In the genomic region with DNA sequence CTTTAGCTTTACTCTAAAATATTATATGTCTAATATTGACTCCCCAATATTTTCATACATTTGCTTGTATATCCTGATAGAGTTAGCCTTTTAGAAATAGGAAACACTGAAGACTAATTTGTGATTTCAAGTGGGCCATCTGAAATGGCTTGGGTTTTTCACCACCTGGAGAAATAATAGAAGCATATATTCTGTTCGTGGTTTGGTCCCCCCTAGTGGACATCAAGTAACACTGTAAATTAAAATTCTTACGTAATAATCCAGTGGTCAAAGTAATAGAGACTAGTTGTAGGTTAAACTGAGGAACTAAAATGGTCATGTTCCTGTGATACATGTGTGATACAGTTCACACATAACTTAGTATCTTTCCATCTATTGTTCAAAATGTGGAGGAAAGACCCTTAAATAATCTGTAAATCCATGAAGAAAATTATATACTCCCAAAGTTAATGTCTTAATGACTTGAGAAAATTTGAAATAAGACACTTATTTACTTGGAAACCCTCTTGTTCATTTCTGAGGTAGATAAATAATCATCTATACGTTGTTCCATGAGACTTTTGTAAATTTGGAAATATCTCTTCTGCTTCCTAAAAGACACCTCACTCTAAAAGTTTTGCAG, we compare ENCODE assay signal across 8 cellular contexts.
DNase-seq lines count a peak whose midpoint lies in the region; ATAC-seq and TF ChIP-seq lines count a peak whose summit lies in the region.

No MANE protein-coding gene starts in this region.

- H3K4me3 Mint-ChIP-seq in WTC11 = no peak overlapping the region

- no peaks in the 10 kb centered on the region for H3K9me3 Mint-ChIP-seq in WTC11

- TF ChIP-seq EP300 in Ishikawa (IDR thresholded peaks at IDR 0.05; ENCODE audit: borderline replicate concordance) = no peak

- H3K36me3 ChIP-seq in left lung = no peaks in the 10 kb centered on the region

- H3K4me3 ChIP-seq in left lung = no peak overlapping the region

- DNase-seq in Daoy (ENCODE audit: low read depth) (peak; percentile 10), WTC11 (ENCODE audit: low spot score) (no peak), left lung (no peak), HuH-7.5 (ENCODE audit: low spot score) (no peak), posterior vena cava (ENCODE audit: low spot score) (no peak)
- DNase-seq in stimulated activated CD4-positive, alpha-beta T cell treated with anti-CD3 and anti-CD28 coated beads, Interleukin-1b, Interleukin-23, amount 100 ng/mL, for 48 hours = no peak

- H3K4me1 Mint-ChIP-seq in WTC11 = peaks cover 5% of the 10 kb centered on the region; the same call in 1 of the 2 replicates

- no peaks in the 10 kb centered on the region for H3K9me3 ChIP-seq in left lung

- peaks cover 0 to 8% of the 10 kb centered on the region in 2 donors for H3K27me3 ChIP-seq in left lung

- CTCF ChIA-PET in WTC11 (lab: Charles Lee) = interaction anchor here (1.4 kb wide), 1 partner anchor 301 kb away, joined by 4 read pairs; no protein-coding TSS in a partner anchor

- no peak overlapping the region for H3K27ac Mint-ChIP-seq in WTC11

- no peaks in the 10 kb centered on the region for H3K36me3 Mint-ChIP-seq in WTC11

- intact Hi-C loops in left lung (cut with DNase I) (loop anchor here in 1 of 2 donors (10.0 kb wide), 1 partner anchor 333 kb away; no protein-coding TSS in a partner anchor), posterior vena cava (cut with DNase I) (loop anchor here in 1 of 2 donors (5.0 kb wide), 1 partner anchor 869 kb away; no protein-coding TSS in a partner anchor)

- no peaks in the 10 kb centered on the region for H3K4me1 ChIP-seq in left lung

- TF ChIP-seq CTCF in WTC11 (IDR thresholded peaks at IDR 0.05) (peak; percentile 47), left lung (IDR thresholded peaks at IDR 0.05) (peak in 1 of 2 donors; percentile 68)

- H3K27me3 Mint-ChIP-seq in WTC11 (ENCODE audit: low read depth) = no peaks in the 10 kb centered on the region; the same call in 1 of the 2 replicates

- ATAC-seq in GM21381 (IDR thresholded peaks at IDR 0.05; ENCODE audit: unreplicated experiment) = peak; percentile 72
- peak; percentile 61 for ATAC-seq in WTC11
- peak; percentile 71 for ATAC-seq in left lung

- H3K27ac ChIP-seq in left lung = no peak overlapping the region

- POLR2A ChIA-PET in WTC11 (lab: Charles Lee) = no interaction called here

- peak; percentile 58 for TF ChIP-seq RAD21 in Ishikawa (IDR thresholded peaks at IDR 0.05; ENCODE audit: low read depth)

TF ChIP-seq in Ishikawa, 13 proteins besides CTCF, POLR2A, EP300 and RAD21:
- TF ChIP-seq EGR1 (IDR thresholded peaks at IDR 0.05) (no peak), CEBPB (IDR thresholded peaks at IDR 0.05) (peak; percentile 85), TEAD4 (IDR thresholded peaks at IDR 0.05) (no peak), ZBTB7A (IDR thresholded peaks at IDR 0.05; ENCODE audit: low read depth) (no peak)
- TF ChIP-seq, protein P1, sequence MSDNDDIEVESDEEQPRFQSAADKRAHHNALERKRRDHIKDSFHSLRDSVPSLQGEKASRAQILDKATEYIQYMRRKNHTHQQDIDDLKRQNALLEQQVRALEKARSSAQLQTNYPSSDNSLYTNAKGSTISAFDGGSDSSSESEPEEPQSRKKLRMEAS (IDR thresholded peaks at IDR 0.05) = no peak
- TF ChIP-seq, protein P2, sequence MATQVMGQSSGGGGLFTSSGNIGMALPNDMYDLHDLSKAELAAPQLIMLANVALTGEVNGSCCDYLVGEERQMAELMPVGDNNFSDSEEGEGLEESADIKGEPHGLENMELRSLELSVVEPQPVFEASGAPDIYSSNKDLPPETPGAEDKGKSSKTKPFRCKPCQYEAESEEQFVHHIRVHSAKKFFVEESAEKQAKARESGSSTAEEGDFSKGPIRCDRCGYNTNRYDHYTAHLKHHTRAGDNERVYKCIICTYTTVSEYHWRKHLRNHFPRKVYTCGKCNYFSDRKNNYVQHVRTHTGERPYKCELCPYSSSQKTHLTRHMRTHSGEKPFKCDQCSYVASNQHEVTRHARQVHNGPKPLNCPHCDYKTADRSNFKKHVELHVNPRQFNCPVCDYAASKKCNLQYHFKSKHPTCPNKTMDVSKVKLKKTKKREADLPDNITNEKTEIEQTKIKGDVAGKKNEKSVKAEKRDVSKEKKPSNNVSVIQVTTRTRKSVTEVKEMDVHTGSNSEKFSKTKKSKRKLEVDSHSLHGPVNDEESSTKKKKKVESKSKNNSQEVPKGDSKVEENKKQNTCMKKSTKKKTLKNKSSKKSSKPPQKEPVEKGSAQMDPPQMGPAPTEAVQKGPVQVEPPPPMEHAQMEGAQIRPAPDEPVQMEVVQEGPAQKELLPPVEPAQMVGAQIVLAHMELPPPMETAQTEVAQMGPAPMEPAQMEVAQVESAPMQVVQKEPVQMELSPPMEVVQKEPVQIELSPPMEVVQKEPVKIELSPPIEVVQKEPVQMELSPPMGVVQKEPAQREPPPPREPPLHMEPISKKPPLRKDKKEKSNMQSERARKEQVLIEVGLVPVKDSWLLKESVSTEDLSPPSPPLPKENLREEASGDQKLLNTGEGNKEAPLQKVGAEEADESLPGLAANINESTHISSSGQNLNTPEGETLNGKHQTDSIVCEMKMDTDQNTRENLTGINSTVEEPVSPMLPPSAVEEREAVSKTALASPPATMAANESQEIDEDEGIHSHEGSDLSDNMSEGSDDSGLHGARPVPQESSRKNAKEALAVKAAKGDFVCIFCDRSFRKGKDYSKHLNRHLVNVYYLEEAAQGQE (IDR thresholded peaks at IDR 0.05; ENCODE audit: low read depth) = no peak
- TF ChIP-seq, protein P3, sequence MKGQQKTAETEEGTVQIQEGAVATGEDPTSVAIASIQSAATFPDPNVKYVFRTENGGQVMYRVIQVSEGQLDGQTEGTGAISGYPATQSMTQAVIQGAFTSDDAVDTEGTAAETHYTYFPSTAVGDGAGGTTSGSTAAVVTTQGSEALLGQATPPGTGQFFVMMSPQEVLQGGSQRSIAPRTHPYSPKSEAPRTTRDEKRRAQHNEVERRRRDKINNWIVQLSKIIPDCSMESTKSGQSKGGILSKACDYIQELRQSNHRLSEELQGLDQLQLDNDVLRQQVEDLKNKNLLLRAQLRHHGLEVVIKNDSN (IDR thresholded peaks at IDR 0.05) = no peak

TF ChIP-seq in WTC11, 78 proteins besides CTCF, POLR2A, EP300 and RAD21 (continues in another document):
- TF ChIP-seq JUN (CRISPR knock-in tag; IDR thresholded peaks at IDR 0.05) (no peak), SP1 (CRISPR knock-in tag; conservative IDR thresholded peaks at IDR 0.05) (no peak), SMAD4 (CRISPR knock-in tag; IDR thresholded peaks at IDR 0.05) (no peak)
- TF ChIP-seq, protein P4, sequence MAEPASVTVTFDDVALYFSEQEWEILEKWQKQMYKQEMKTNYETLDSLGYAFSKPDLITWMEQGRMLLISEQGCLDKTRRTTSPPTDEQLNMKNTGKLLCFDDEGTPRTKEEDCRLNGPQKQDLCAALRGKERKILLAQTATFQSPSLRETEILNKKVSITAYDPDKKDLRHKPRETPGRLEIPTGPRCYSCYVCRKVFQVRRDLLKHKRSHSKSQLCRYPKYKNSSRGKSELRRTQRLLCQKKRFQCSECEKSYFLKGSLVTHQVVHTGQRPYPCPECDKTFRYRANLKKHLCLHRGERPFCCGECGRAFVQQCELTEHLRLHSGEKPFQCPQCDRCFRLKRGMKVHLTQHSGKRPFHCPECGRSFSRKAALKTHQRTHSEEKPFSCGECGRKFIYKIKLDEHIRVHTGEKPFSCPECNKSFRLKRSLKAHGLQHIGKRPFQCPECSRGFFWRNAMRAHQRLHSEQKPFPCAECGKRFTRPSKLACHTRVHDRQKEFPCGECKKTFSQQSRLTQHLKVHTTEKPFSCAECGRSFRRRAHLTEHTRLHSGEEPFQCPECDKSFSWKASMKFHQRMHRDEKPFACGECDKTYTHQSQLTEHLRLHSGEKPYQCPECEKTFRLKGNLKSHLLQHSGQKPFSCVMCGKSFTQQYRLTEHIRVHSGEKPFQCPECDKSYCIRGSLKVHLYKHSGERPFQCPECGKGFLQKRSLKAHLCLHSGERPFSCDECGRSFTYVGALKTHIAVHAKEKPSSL (CRISPR knock-in tag; conservative IDR thresholded peaks at IDR 0.05) = no peak
- TF ChIP-seq, protein P5, sequence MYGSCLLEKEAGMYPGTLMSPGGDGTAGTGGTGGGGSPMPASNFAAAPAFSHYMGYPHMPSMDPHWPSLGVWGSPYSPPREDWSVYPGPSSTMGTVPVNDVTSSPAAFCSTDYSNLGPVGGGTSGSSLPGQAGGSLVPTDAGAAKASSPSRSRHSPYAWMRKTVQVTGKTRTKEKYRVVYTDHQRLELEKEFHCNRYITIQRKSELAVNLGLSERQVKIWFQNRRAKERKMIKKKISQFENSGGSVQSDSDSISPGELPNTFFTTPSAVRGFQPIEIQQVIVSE (CRISPR knock-in tag; IDR thresholded peaks at IDR 0.05; ENCODE audit: borderline replicate concordance) = no peak
- TF ChIP-seq, protein P6, sequence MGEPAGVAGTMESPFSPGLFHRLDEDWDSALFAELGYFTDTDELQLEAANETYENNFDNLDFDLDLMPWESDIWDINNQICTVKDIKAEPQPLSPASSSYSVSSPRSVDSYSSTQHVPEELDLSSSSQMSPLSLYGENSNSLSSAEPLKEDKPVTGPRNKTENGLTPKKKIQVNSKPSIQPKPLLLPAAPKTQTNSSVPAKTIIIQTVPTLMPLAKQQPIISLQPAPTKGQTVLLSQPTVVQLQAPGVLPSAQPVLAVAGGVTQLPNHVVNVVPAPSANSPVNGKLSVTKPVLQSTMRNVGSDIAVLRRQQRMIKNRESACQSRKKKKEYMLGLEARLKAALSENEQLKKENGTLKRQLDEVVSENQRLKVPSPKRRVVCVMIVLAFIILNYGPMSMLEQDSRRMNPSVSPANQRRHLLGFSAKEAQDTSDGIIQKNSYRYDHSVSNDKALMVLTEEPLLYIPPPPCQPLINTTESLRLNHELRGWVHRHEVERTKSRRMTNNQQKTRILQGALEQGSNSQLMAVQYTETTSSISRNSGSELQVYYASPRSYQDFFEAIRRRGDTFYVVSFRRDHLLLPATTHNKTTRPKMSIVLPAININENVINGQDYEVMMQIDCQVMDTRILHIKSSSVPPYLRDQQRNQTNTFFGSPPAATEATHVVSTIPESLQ (CRISPR knock-in tag; IDR thresholded peaks at IDR 0.05) = no peak
- TF ChIP-seq, protein P7, sequence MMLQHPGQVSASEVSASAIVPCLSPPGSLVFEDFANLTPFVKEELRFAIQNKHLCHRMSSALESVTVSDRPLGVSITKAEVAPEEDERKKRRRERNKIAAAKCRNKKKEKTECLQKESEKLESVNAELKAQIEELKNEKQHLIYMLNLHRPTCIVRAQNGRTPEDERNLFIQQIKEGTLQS (CRISPR knock-in tag; conservative IDR thresholded peaks at IDR 0.05) = no peak
